In the genomic region with DNA sequence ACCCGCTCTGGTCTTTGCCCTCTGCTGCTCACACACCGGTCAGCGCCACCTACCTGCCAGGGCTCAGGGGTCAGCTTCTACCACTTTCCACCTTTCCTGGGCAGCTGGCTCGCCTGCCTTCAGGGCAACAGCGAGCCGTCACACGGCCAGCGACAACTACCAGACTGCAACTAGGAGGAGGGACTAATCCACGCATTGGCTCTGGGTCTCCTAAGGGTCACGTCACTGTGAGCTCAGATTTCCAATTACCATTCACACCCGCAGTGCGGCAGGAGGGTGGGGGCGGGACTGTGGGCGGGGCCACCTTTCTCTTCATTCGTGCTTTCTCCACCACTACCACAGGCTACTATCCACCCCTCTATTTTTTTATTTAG, we compare ENCODE assay signal across 1 cellular context.
A peak's percentile ranks its signal among the peaks of the same experiment; 100 is the strongest.
TF ChIP-seq lines count a peak whose summit lies in the region.

TSS of gene BEX5 (minus strand) at position 172 of the 374 bp plus-strand sequence. CDS start 1,712 bp downstream, outside the sequence.

TF ChIP-seq in K562, 482 proteins besides CTCF, POLR2A, EP300 and RAD21 (continued from another document):
- TF ChIP-seq TFE3 (CRISPR knock-in tag; IDR thresholded peaks at IDR 0.05) (no peak), SREBF2 (CRISPR knock-in tag; IDR thresholded peaks at IDR 0.05) (no peak), CREM (IDR thresholded peaks at IDR 0.05; ENCODE audit: low read depth) (peak; percentile 86), JUND (IDR thresholded peaks at IDR 0.05; ENCODE audit: borderline replicate concordance, low read depth, low read length) (no peak), JUND (tag; IDR thresholded peaks at IDR 0.05; ENCODE audit: borderline replicate concordance, low read depth, low read length) (no peak), DIDO1 (tag; IDR thresholded peaks at IDR 0.05; ENCODE audit: low read depth) (no peak), KDM5B (IDR thresholded peaks at IDR 0.05; ENCODE audit: insufficient replicate concordance, low read depth, low read length) (no peak), CREB1 (IDR thresholded peaks at IDR 0.05) (peak; percentile 70; the same call in 1 of the 2 replicates), CREB1 (CRISPR knock-in tag; IDR thresholded peaks at IDR 0.05) (peak; percentile 62), ID3 (CRISPR knock-in tag; IDR thresholded peaks at IDR 0.05) (no peak), ID3 (tag; IDR thresholded peaks at IDR 0.05) (no peak), ZNF76 (CRISPR knock-in tag; IDR thresholded peaks at IDR 0.05; ENCODE audit: borderline replicate concordance) (no peak), POLR2G (IDR thresholded peaks at IDR 0.05; ENCODE audit: low read depth, low read length) (0 out of 2 replicates have a peak, but pooled peaks have one; percentile 27), CSDE1 (IDR thresholded peaks at IDR 0.05) (no peak), GATAD2B (IDR thresholded peaks at IDR 0.05; ENCODE audit: borderline replicate concordance) (no peak), TRIM25 (IDR thresholded peaks at IDR 0.05; ENCODE audit: borderline replicate concordance) (no peak), POLR2H (tag; IDR thresholded peaks at IDR 0.05; ENCODE audit: low read depth) (no peak)
- TF ChIP-seq, protein P1, sequence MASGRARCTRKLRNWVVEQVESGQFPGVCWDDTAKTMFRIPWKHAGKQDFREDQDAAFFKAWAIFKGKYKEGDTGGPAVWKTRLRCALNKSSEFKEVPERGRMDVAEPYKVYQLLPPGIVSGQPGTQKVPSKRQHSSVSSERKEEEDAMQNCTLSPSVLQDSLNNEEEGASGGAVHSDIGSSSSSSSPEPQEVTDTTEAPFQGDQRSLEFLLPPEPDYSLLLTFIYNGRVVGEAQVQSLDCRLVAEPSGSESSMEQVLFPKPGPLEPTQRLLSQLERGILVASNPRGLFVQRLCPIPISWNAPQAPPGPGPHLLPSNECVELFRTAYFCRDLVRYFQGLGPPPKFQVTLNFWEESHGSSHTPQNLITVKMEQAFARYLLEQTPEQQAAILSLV (tag; IDR thresholded peaks at IDR 0.05): no peak
